12 cellular contexts compared by ENCODE assay signal in the genomic region with DNA sequence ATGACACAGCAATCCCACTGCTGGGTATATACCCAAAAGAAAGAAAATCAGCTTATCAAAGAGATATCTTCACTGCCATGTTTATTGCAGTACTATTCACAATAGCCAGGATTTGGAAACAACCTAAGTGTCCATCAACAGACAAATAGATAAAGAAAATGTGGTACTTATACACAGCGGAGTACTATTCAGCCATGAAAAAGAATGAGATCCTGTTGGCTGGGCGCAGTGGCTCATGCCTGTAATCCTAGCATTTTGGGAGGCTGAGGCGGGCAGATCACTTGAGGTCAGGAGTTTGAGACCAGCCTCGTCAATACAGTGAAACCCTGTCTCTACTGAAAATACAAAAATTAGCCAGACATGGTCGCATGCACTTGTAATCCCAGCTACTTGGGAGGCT. TPM values are rescaled to one million over a fixed set of nuclear protein-coding genes. Genes with fewer than 3 reads are reported as not detected.
"Had no signal": no experiment of that assay in that cellular context is flagged by ENCODE, and none has a peak within 500 bp of the region (broad histone marks: within the 10 kb centered on the region; RNA-seq: fewer than 3 reads in every experiment).

No MANE protein-coding gene starts in this region.

RNA-seq across cellular contexts. Expression of a gene that starts 30.7 kb away (rescaled TPM):
- total RNA-seq: stomach, subcutaneous adipose tissue, suprapubic skin, temporal lobe, thoracic aorta, thyroid gland, transverse colon, upper lobe of right lung, ureter, urinary bladder, uterus, vagina had no signal
- polyA plus RNA-seq: stomach, urinary bladder had no signal
